16 cellular contexts compared by ENCODE assay signal in the genomic region with DNA sequence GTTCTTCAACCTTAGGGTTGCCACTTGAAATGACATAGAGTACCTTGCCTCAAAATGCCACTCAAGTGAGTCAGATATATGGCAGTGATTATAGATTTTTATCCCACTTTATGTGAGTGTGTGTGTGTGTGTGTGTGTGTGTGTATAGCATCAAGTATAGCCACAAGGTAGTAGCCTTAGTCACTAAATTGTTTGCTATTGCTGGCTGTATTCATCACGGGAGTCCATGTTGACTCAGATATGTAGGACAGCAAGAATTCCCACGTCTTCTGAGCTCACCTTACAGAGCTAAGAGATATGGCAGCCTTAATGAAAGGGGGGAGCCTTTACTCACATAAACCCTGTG. TPM values are rescaled to one million over a fixed set of nuclear protein-coding genes. Genes with fewer than 3 reads are reported as not detected.
A peak's percentile ranks its signal among the peaks of the same experiment; 100 is the strongest.
DNase-seq lines count a peak whose midpoint lies in the region; ATAC-seq and TF ChIP-seq lines count a peak whose summit lies in the region.
"Had no signal": no experiment of that assay in that cellular context is flagged by ENCODE, and none has a peak within 500 bp of the region (broad histone marks: within the 10 kb centered on the region; RNA-seq: fewer than 3 reads in every experiment).

No MANE protein-coding gene starts in this region.

- no peak for ATAC-seq in HG02610 (IDR thresholded peaks at IDR 0.05; ENCODE audit: unreplicated experiment)
- ATAC-seq in GM21360 (IDR thresholded peaks at IDR 0.05; ENCODE audit: unreplicated experiment), result no peak
- ATAC-seq: activated CD8-positive, alpha-beta memory T cell treated with anti-CD3 and anti-CD28 coated beads, Interleukin-2, amount 10 ng/mL, durations not matched to agents 7 days and 5 days; naive thymus-derived CD8-positive, alpha-beta T cell; stimulated activated naive CD8-positive, alpha-beta T cell treated with anti-CD3 and anti-CD28 coated beads, Interleukin-15, Interleukin-2, amounts not matched to agents 100 U/mL and 50 U/mL, for 24 hours had no signal

- H3K27ac ChIP-seq in parathyroid adenoma, result peak overlapping the region; percentile 4
- H3K27ac ChIP-seq: BLaER1 treated with 17β-estradiol and CSF1 and Interleukin-3, amounts not matched to agents 10 nM and 100 nM had no signal

- no peaks in the 10 kb centered on the region for H3K9me3 ChIP-seq in parathyroid adenoma (ENCODE audit: control insufficient read depth, low read length)

- H3K4me3 ChIP-seq in choroid plexus epithelial cell (ENCODE audit: low read depth, low read length) (no peak overlapping the region), parathyroid adenoma (ENCODE audit: low read depth, low read length) (no peak overlapping the region)
- H3K4me3 ChIP-seq: BLaER1 treated with 17β-estradiol and CSF1 and Interleukin-3, amounts not matched to agents 10 nM and 100 nM had no signal

- no peaks in the 10 kb centered on the region for H3K27me3 ChIP-seq in parathyroid adenoma (ENCODE audit: control insufficient read depth, insufficient read depth, low read length)
- H3K27me3 ChIP-seq: BLaER1 treated with 17β-estradiol and CSF1 and Interleukin-3, amounts not matched to agents 10 nM and 100 nM had no signal

- H3K4me2 ChIP-seq in parathyroid adenoma (ENCODE audit: low read length), result no peak overlapping the region
- H3K4me2 ChIP-seq: BLaER1 treated with 17β-estradiol and CSF1 and Interleukin-3, amounts not matched to agents 10 nM and 100 nM had no signal

- H3K4me1 ChIP-seq in parathyroid adenoma, result no peaks in the 10 kb centered on the region

- H3K9ac ChIP-seq in parathyroid adenoma, result no peak overlapping the region
- H3K9ac ChIP-seq: BLaER1 treated with 17β-estradiol and CSF1 and Interleukin-3, amounts not matched to agents 10 nM and 100 nM had no signal

- H3K79me2 ChIP-seq in parathyroid adenoma, result no peaks in the 10 kb centered on the region

- H2AFZ ChIP-seq in parathyroid adenoma, result no peak overlapping the region

- DNase-seq in Daoy (ENCODE audit: low read depth) (peak; percentile 58), NCI-H187 (lab: John Stamatoyannopoulos, UW) (peak; percentile 69 to 72), choroid plexus epithelial cell (ENCODE audit: low read depth) (peak; percentile 64), NCI-H2171 treated with DMSO at 0.1 percent for 48 hours (lab: John Stamatoyannopoulos, UW) (no peak), HPDE6-E6E7 (ENCODE audit: extremely low spot score) (no peak)
- DNase-seq: activated CD8-positive, alpha-beta memory T cell treated with anti-CD3 and anti-CD28 coated beads, Interleukin-2, amount 10 ng/mL, durations not matched to agents 7 days and 5 days; foreskin fibroblast; islet precursor cell; naive thymus-derived CD8-positive, alpha-beta T cell; NCI-H1105; NCI-H524 treated with DMSO at 0.1 percent for 48 hours; stimulated activated naive CD8-positive, alpha-beta T cell treated with anti-CD3 and anti-CD28 coated beads, Interleukin-15, Interleukin-2, amounts not matched to agents 100 U/mL and 50 U/mL, for 24 hours had no signal

- no peaks in the 10 kb centered on the region for H3K36me3 ChIP-seq in parathyroid adenoma (ENCODE audit: control insufficient read depth, insufficient read depth, low read length)

- no peak for TF ChIP-seq CTCF in choroid plexus epithelial cell (conservative IDR thresholded peaks at IDR 0.05; ENCODE audit: low read depth, low read length)
- TF ChIP-seq CTCF in parathyroid adenoma (IDR thresholded peaks at IDR 0.05), result no peak

RNA-seq across cellular contexts. Expression of gene ETS2, which starts 9.3 kb away (rescaled TPM):
- 21.5 and 25.7 TPM in 2 replicates for total RNA-seq in Daoy (2014; rRNA removed; shearing (Covaris generic))

Comparison
In these comparisons a context has a peak if more than half of its experiments do, and no peak if none do; other contexts are left out.
1. DNase-seq: peak in Daoy (single experiment), NCI-H187 (2 of 2) and choroid plexus epithelial cell (single experiment); none in NCI-H2171 treated with DMSO at 0.1 percent for 48 hours (single experiment) and HPDE6-E6E7 (single experiment).